Comparison of ENCODE assay signal across 23 cellular contexts in genomic region chr5:2110934-2111462, GRCh38.
"Had no signal": no experiment of that assay in that cellular context is flagged by ENCODE, and none has a peak within 500 bp of the region (broad histone marks: within the 10 kb centered on the region; RNA-seq: fewer than 3 reads in every experiment).

No MANE protein-coding gene starts in this region.

- H3K9me3 ChIP-seq: mucosa of descending colon, right lobe of liver, thyroid gland had no signal

- H3K36me3 Mint-ChIP-seq: naive B cell had no signal

- DNase-seq: dermis blood vessel endothelial cell; effector memory CD8-positive, alpha-beta T cell; foreskin fibroblast; gastrocnemius medialis; kidney; mesenchymal stem cell; mucosa of descending colon; naive B cell; nucleus accumbens; right lobe of liver; small intestine; stimulated activated CD4-positive, alpha-beta T cell treated with anti-CD3 and anti-CD28 coated beads, Interleukin-15, amount 100 ng/mL, for 24 hours; stimulated activated CD4-positive, alpha-beta T cell treated with anti-CD3 and anti-CD28 coated beads, Interleukin-2, amount 100 ng/mL, for 48 hours; stimulated activated naive CD4-positive, alpha-beta T cell treated with Interleukin-2 at 50 U/mL for 16 hours; stomach; thyroid gland; trophoblast cell had no signal

- H3K27ac ChIP-seq: coronary artery, gastrocnemius medialis, neural progenitor cell, right lobe of liver, stomach, thyroid gland had no signal

- H3K4me1 ChIP-seq: gastrocnemius medialis, right lobe of liver, stomach, thyroid gland had no signal

- ATAC-seq: effector memory CD8-positive, alpha-beta T cell; gastrocnemius medialis; left lobe of liver; mucosa of descending colon had no signal

- H3K36me3 ChIP-seq: gastrocnemius medialis, neural progenitor cell, right lobe of liver, stomach, thyroid gland had no signal

- H3K27ac Mint-ChIP-seq: effector memory CD8-positive, alpha-beta T cell; mesothelial cell of epicardium; naive B cell; natural killer cell treated with Interleukin-12 subunit alpha and Interleukin-12 subunit beta and Interleukin-15 and Interleukin-18, amount 100 ng/mL, for 72 hours; neural progenitor cell had no signal

- H3K27me3 ChIP-seq: gastrocnemius medialis, neural progenitor cell, right lobe of liver, thyroid gland had no signal

- H3K4me3 Mint-ChIP-seq: effector memory CD8-positive, alpha-beta T cell; mesothelial cell of epicardium; naive B cell; natural killer cell treated with Interleukin-12 subunit alpha and Interleukin-12 subunit beta and Interleukin-15 and Interleukin-18, amount 100 ng/mL, for 72 hours; neural progenitor cell had no signal

- H3K4me3 ChIP-seq: coronary artery, gastrocnemius medialis, lung, mucosa of descending colon, neural progenitor cell, right lobe of liver, stomach, thyroid gland had no signal

- H3K4me1 Mint-ChIP-seq: mesothelial cell of epicardium, naive B cell had no signal
